Comparison of ENCODE assay signal across 1 cellular context in the genomic region with DNA sequence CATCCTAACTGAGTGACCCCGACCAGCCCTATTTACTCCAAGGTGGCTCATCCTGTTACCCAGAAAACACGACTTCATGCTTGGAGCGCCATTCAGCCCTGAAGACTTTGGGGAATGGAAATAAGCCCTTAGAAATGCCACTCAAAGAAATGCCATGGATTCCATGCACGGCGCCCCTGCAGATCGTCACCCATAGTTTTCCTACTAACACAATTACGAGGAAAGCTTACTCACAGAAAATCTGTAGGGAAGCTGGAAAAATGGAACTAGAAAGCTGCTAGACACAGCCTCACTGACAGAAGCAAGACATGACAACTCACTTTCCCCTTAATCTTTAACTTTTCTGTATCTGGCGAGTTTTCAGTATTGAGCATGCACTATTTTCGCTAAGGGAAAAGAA.
TF ChIP-seq lines count a peak whose summit lies in the region.

No MANE protein-coding gene starts in this region.

TF ChIP-seq in GM23338, 12 proteins besides CTCF, POLR2A, EP300 and RAD21 (continued from another document):
- TF ChIP-seq, protein P1, sequence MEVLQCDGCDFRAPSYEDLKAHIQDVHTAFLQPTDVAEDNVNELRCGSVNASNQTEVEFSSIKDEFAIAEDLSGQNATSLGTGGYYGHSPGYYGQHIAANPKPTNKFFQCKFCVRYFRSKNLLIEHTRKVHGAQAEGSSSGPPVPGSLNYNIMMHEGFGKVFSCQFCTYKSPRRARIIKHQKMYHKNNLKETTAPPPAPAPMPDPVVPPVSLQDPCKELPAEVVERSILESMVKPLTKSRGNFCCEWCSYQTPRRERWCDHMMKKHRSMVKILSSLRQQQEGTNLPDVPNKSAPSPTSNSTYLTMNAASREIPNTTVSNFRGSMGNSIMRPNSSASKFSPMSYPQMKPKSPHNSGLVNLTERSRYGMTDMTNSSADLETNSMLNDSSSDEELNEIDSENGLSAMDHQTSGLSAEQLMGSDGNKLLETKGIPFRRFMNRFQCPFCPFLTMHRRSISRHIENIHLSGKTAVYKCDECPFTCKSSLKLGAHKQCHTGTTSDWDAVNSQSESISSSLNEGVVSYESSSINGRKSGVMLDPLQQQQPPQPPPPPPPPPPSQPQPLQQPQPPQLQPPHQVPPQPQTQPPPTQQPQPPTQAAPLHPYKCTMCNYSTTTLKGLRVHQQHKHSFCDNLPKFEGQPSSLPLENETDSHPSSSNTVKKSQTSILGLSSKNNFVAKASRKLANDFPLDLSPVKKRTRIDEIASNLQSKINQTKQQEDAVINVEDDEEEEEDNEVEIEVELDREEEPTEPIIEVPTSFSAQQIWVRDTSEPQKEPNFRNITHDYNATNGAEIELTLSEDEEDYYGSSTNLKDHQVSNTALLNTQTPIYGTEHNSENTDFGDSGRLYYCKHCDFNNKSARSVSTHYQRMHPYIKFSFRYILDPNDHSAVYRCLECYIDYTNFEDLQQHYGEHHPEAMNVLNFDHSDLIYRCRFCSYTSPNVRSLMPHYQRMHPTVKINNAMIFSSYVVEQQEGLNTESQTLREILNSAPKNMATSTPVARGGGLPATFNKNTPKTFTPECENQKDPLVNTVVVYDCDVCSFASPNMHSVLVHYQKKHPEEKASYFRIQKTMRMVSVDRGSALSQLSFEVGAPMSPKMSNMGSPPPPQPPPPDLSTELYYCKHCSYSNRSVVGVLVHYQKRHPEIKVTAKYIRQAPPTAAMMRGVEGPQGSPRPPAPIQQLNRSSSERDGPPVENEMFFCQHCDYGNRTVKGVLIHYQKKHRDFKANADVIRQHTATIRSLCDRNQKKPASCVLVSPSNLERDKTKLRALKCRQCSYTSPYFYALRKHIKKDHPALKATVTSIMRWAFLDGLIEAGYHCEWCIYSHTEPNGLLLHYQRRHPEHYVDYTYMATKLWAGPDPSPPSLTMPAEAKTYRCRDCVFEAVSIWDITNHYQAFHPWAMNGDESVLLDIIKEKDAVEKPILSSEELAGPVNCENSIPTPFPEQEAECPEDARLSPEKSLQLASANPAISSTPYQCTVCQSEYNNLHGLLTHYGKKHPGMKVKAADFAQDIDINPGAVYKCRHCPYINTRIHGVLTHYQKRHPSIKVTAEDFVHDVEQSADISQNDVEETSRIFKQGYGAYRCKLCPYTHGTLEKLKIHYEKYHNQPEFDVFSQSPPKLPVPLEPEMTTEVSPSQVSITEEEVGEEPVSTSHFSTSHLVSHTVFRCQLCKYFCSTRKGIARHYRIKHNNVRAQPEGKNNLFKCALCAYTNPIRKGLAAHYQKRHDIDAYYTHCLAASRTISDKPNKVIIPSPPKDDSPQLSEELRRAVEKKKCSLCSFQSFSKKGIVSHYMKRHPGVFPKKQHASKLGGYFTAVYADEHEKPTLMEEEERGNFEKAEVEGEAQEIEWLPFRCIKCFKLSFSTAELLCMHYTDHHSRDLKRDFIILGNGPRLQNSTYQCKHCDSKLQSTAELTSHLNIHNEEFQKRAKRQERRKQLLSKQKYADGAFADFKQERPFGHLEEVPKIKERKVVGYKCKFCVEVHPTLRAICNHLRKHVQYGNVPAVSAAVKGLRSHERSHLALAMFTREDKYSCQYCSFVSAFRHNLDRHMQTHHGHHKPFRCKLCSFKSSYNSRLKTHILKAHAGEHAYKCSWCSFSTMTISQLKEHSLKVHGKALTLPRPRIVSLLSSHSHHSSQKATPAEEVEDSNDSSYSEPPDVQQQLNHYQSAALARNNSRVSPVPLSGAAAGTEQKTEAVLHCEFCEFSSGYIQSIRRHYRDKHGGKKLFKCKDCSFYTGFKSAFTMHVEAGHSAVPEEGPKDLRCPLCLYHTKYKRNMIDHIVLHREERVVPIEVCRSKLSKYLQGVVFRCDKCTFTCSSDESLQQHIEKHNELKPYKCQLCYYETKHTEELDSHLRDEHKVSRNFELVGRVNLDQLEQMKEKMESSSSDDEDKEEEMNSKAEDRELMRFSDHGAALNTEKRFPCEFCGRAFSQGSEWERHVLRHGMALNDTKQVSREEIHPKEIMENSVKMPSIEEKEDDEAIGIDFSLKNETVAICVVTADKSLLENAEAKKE (CRISPR knock-in tag; IDR thresholded peaks at IDR 0.05), result no peak
- TF ChIP-seq EZH2phosphoT487 (IDR thresholded peaks at IDR 0.05; ENCODE audit: unreplicated experiment) (no peak), POLR2AphosphoS5 (IDR thresholded peaks at IDR 0.05; ENCODE audit: low read depth) (no peak), STAT1 (IDR thresholded peaks at IDR 0.05; ENCODE audit: unreplicated experiment) (no peak), ETS1 (IDR thresholded peaks at IDR 0.05) (no peak), CREB1 (CRISPR knock-in tag; IDR thresholded peaks at IDR 0.05; ENCODE audit: low read depth) (no peak), EZH2 (IDR thresholded peaks at IDR 0.05; ENCODE audit: low read depth, unreplicated experiment) (no peak), JUNB (IDR thresholded peaks at IDR 0.05; ENCODE audit: unreplicated experiment) (no peak)
- TF ChIP-seq, protein P2, sequence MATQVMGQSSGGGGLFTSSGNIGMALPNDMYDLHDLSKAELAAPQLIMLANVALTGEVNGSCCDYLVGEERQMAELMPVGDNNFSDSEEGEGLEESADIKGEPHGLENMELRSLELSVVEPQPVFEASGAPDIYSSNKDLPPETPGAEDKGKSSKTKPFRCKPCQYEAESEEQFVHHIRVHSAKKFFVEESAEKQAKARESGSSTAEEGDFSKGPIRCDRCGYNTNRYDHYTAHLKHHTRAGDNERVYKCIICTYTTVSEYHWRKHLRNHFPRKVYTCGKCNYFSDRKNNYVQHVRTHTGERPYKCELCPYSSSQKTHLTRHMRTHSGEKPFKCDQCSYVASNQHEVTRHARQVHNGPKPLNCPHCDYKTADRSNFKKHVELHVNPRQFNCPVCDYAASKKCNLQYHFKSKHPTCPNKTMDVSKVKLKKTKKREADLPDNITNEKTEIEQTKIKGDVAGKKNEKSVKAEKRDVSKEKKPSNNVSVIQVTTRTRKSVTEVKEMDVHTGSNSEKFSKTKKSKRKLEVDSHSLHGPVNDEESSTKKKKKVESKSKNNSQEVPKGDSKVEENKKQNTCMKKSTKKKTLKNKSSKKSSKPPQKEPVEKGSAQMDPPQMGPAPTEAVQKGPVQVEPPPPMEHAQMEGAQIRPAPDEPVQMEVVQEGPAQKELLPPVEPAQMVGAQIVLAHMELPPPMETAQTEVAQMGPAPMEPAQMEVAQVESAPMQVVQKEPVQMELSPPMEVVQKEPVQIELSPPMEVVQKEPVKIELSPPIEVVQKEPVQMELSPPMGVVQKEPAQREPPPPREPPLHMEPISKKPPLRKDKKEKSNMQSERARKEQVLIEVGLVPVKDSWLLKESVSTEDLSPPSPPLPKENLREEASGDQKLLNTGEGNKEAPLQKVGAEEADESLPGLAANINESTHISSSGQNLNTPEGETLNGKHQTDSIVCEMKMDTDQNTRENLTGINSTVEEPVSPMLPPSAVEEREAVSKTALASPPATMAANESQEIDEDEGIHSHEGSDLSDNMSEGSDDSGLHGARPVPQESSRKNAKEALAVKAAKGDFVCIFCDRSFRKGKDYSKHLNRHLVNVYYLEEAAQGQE (IDR thresholded peaks at IDR 0.05; ENCODE audit: unreplicated experiment), result no peak
